In genomic region chr14:32897724-32898064, GRCh38 we compare ENCODE assay signal across 8 cellular contexts. TPM values are rescaled to one million over a fixed set of nuclear protein-coding genes. Genes with fewer than 3 reads are reported as not detected.
DNase-seq lines count a peak whose midpoint lies in the region; ATAC-seq, FAIRE-seq and TF ChIP-seq lines count a peak whose summit lies in the region.

No MANE protein-coding gene starts in this region.

- H4K20me1 ChIP-seq in BLaER1 treated with 17β-estradiol and CSF1 and Interleukin-3, amounts not matched to agents 10 nM and 100 nM: no peaks in the 10 kb centered on the region

- no peaks in the 10 kb centered on the region for H3K9me3 ChIP-seq in BLaER1 treated with 17β-estradiol and CSF1 and Interleukin-3, amounts not matched to agents 10 nM and 100 nM (replicated peaks in 1 of 11)
- no peaks in the 10 kb centered on the region for H3K9me3 ChIP-seq in RWPE2 (ENCODE audit: severe bottlenecking)

- H3K27ac ChIP-seq in BLaER1 treated with 17β-estradiol and CSF1 and Interleukin-3, amounts not matched to agents 10 nM and 100 nM: peak overlapping the region in 6 of 11 experiments; percentile 49 to 70 (median 68); a peak in 8 of 22 replicates
- H3K27ac ChIP-seq in RWPE2 (ENCODE audit: poor library complexity, severe bottlenecking): no peak overlapping the region

- no peaks in the 10 kb centered on the region for H3K36me3 ChIP-seq in BLaER1 treated with 17β-estradiol and CSF1 and Interleukin-3, amounts not matched to agents 10 nM and 100 nM
- H3K36me3 ChIP-seq in RWPE2 (ENCODE audit: low read depth): no peaks in the 10 kb centered on the region

- ATAC-seq in RWPE2 (ENCODE audit: low read depth): peak; percentile 29; the same call in 1 of the 3 replicates

- TF ChIP-seq CTCF in RWPE2 (IDR thresholded peaks at IDR 0.05; ENCODE audit: poor library complexity, severe bottlenecking): no peak
- no peak for TF ChIP-seq CTCF in fibroblast of the aortic adventitia (IDR thresholded peaks at IDR 0.05; ENCODE audit: insufficient read depth, low read length)
- TF ChIP-seq CTCF in D721Med (IDR thresholded peaks at IDR 0.05; ENCODE audit: insufficient read depth, missing control alignments): no peak

- H3K4me1 ChIP-seq in BLaER1 treated with 17β-estradiol and CSF1 and Interleukin-3, amounts not matched to agents 10 nM and 100 nM: peaks cover 0 to 11% (median 6%) of the 10 kb centered on the region in 10 experiments; a peak in 10 of 20 replicates
- peaks cover 5% of the 10 kb centered on the region for H3K4me1 ChIP-seq in RWPE2 (ENCODE audit: insufficient read depth, poor library complexity, severe bottlenecking)

- peak overlapping the region; percentile 53 to 88 (median 80) for H3K4me2 ChIP-seq in BLaER1 treated with 17β-estradiol and CSF1 and Interleukin-3, amounts not matched to agents 10 nM and 100 nM

- no peak for FAIRE-seq in D721Med (lab: Jason Lieb, UNC)

- peak overlapping the region in 9 of 10 experiments; percentile 41 to 55 (median 50); a peak in 15 of 20 replicates for H3K4me3 ChIP-seq in BLaER1 treated with 17β-estradiol and CSF1 and Interleukin-3, amounts not matched to agents 10 nM and 100 nM
- H3K4me3 ChIP-seq in RWPE2 (ENCODE audit: severe bottlenecking) (peak overlapping the region; percentile 30), fibroblast of the aortic adventitia (ENCODE audit: low read depth, low read length) (peak overlapping the region; percentile 57)

- DNase-seq in RWPE2 (ENCODE audit: low spot score) (no peak), fibroblast of the aortic adventitia (ENCODE audit: low read depth) (no peak), putamen (ENCODE audit: low spot score) (peak; percentile 19), cerebellar nuclear complex (lab: John Stamatoyannopoulos, UW) (no peak), LoVo (ENCODE audit: low spot score) (no peak), CD1c-positive myeloid dendritic cell (ENCODE audit: extremely low spot score) (no peak), D721Med (ENCODE audit: insufficient read length, low spot score) (no peak)

- H3K27me3 ChIP-seq in BLaER1 treated with 17β-estradiol and CSF1 and Interleukin-3, amounts not matched to agents 10 nM and 100 nM: no peaks in the 10 kb centered on the region
- no peaks in the 10 kb centered on the region for H3K27me3 ChIP-seq in RWPE2 (ENCODE audit: insufficient read depth, poor library complexity, severe bottlenecking)

- peak overlapping the region in 9 of 11 experiments; percentile 35 to 77 (median 55); a peak in 12 of 22 replicates for H3K9ac ChIP-seq in BLaER1 treated with 17β-estradiol and CSF1 and Interleukin-3, amounts not matched to agents 10 nM and 100 nM

RNA-seq across cellular contexts. Expression of gene NPAS3, which starts 41.0 kb away (rescaled TPM):
- total RNA-seq in fibroblast of the aortic adventitia (ENCODE audit: low replicate concordance): 0.36 and 0.65 TPM in 2 replicates
